ENCODE assay signal across 17 cellular contexts in the genomic region with DNA sequence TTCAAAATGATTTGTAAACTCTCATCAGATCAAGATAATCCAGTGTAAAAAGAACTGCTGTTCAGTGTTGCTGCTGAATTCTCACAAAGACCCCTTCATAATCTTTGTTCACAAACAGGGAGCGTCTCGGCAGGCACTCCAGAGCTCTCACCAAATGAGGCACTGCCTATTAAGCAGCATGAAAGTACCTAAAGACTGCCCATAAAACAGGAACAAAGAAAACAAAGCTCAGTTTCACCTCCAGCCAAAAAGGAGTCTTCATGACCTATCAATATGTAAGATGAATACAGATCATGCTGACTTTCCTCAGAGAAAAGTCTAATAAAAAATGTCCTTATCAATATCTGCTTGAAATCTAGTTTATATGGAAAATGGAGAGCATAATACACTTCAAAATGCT. TPM values are rescaled to one million over a fixed set of nuclear protein-coding genes. Genes with fewer than 3 reads are reported as not detected.
DNase-seq lines count a peak whose midpoint lies in the region; ATAC-seq and TF ChIP-seq lines count a peak whose summit lies in the region.
"Had no signal": no experiment of that assay in that cellular context is flagged by ENCODE, and none has a peak within 500 bp of the region (broad histone marks: within the 10 kb centered on the region; RNA-seq: fewer than 3 reads in every experiment).

No MANE protein-coding gene starts in this region.

- H3K4me1 ChIP-seq in spleen (no peaks in the 10 kb centered on the region), vagina (no peaks in the 10 kb centered on the region), upper lobe of left lung (no peaks in the 10 kb centered on the region)
- H3K4me1 ChIP-seq: SJSA1, testis had no signal

- ATAC-seq in GM21367 (IDR thresholded peaks at IDR 0.05; ENCODE audit: unreplicated experiment) (peak; percentile 99), HG02973 (IDR thresholded peaks at IDR 0.05; ENCODE audit: unreplicated experiment) (peak; percentile 98), upper lobe of left lung (ENCODE audit: low FRiP score in 2 of 2) (no peak)

- H3K27me3 ChIP-seq in spleen (replicated peaks in 1 of 7) (no peaks in the 10 kb centered on the region), vagina (no peaks in the 10 kb centered on the region), upper lobe of left lung (no peaks in the 10 kb centered on the region)
- H3K27me3 ChIP-seq: neutrophil, SJSA1, testis had no signal

- peak; percentile 54 for DNase-seq in GM12865 (ENCODE audit: low read depth)
- peak; percentile 45 for DNase-seq in NAMALWA (ENCODE audit: low spot score)
- DNase-seq in NCI-H82 (lab: John Stamatoyannopoulos, UW): no peak
- no peak for DNase-seq in spleen
- no peak for DNase-seq in vagina (ENCODE audit: extremely low spot score in 2 of 2)
- no peak for DNase-seq in upper lobe of left lung
- DNase-seq: activated CD4-positive, alpha-beta T cell treated with anti-CD3 and anti-CD28 coated beads for 4 hours; activated gamma-delta T cell treated with Interleukin-2 at 50 U/mL for 16 hours; H9; NCI-H345; stimulated activated CD4-positive, alpha-beta T cell treated with anti-CD3 and anti-CD28 coated beads, Interleukin-4, amount 100 ng/mL, for 4 hours; testis had no signal

- H3K27ac ChIP-seq in spleen (no peak overlapping the region), vagina (no peak overlapping the region), upper lobe of left lung (no peak overlapping the region)
- H3K27ac ChIP-seq: KMS-11, neutrophil, SJSA1, testis had no signal

- intact Hi-C loops in spleen (cut with DNase I; ENCODE audit: low total_unique reads) (no loop called here), vagina (cut with DNase I) (no loop called here)

- no peak for TF ChIP-seq POLR2A in spleen (IDR thresholded peaks at IDR 0.05)
- no peak for TF ChIP-seq POLR2A in vagina (IDR thresholded peaks at IDR 0.05)
- no peak for TF ChIP-seq POLR2A in upper lobe of left lung (IDR thresholded peaks at IDR 0.05)

- no peak for TF ChIP-seq EP300 in upper lobe of left lung (IDR thresholded peaks at IDR 0.05)

- no peaks in the 10 kb centered on the region for H3K9me3 ChIP-seq in spleen
- H3K9me3 ChIP-seq in vagina: no peaks in the 10 kb centered on the region
- no peaks in the 10 kb centered on the region for H3K9me3 ChIP-seq in upper lobe of left lung
- H3K9me3 ChIP-seq: neutrophil, SJSA1, testis had no signal

- H3K36me3 ChIP-seq in spleen (no peaks in the 10 kb centered on the region), vagina (no peaks in the 10 kb centered on the region), upper lobe of left lung (no peaks in the 10 kb centered on the region)
- H3K36me3 ChIP-seq: neutrophil, SJSA1 had no signal

- WGBS in spleen, 5 donors: 71 to 94% (median 80%) methylated on average over 2 of the region's 2 CpGs
- 62 to 74% methylated on average over 2 of the region's 2 CpGs for WGBS in upper lobe of left lung, 2 donors

- H3K4me3 ChIP-seq in GM12865 (ENCODE audit: low read depth, low read length) (0 out of 2 replicates have a peak overlapping the region, but pooled peaks have one; percentile 12), spleen (no peak overlapping the region), vagina (no peak overlapping the region), upper lobe of left lung (no peak overlapping the region)
- H3K4me3 ChIP-seq: SJSA1, testis had no signal

- TF ChIP-seq CTCF in GM12865 (IDR thresholded peaks at IDR 0.05; ENCODE audit: insufficient read depth, low read depth, low read length, missing control alignments) (no peak), spleen (IDR thresholded peaks at IDR 0.05 in 8 of 11, conservative IDR thresholded peaks at IDR 0.05 in 3 of 11) (no peak), vagina (IDR thresholded peaks at IDR 0.05) (no peak), upper lobe of left lung (IDR thresholded peaks at IDR 0.05) (no peak)

RNA-seq across cellular contexts. Expression of a gene that starts 41.8 kb away (rescaled TPM):
- 1 to 10 TPM in 1 of 7 donors, under 1 TPM in 6; 0.37 to 1.2 (median 0.63) TPM for total RNA-seq in spleen
- under 1 TPM; 0.02 to 0.19 (median 0.08) TPM for polyA plus RNA-seq in spleen
- 2.5 TPM for total RNA-seq in vagina
- total RNA-seq in upper lobe of left lung: under 1 TPM; under 0.01 to 0.69 (median 0.26) TPM

Comparison
In these comparisons a context has a peak if more than half of its experiments do, and no peak if none do; other contexts are left out.
1. DNase-seq: peak in GM12865 (single experiment) and NAMALWA (single experiment); none in NCI-H82 (single experiment), spleen (single experiment), vagina (0 of 2) and upper lobe of left lung (0 of 2).
2. ATAC-seq: peak in GM21367 (single experiment) and HG02973 (single experiment); none in upper lobe of left lung (0 of 2).